In the genomic region with DNA sequence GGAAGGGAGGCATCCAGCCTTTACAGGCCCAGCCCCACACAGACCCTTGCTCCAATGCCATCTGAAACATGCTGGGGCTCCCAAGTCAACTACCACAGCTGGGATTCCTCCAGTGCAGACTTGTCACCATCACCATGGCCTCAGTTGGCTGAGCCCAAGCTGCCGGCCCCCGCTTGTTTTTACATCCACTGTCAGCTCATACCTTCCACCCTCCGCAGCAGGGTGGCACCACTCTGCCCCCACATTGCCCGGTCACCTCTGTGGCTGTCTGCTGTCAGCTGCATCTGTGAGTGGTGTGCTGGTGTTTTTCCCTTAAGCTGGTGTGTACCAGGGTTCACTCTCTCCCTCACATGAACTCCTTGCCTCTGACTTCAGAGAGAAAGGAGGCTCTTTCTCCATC, we compare ENCODE assay signal across 2 cellular contexts.
TF ChIP-seq lines count a peak whose summit lies in the region.

No MANE protein-coding gene starts in this region.

TF ChIP-seq in H1, 55 proteins besides CTCF, POLR2A, EP300 and RAD21:
- no peak for TF ChIP-seq RFX5 (IDR thresholded peaks at IDR 0.05; ENCODE audit: borderline replicate concordance, low read depth, low read length)
- TF ChIP-seq RBBP5 (IDR thresholded peaks at IDR 0.05; ENCODE audit: borderline replicate concordance, low read depth, low read length), result no peak
- TF ChIP-seq HDAC6 (IDR thresholded peaks at IDR 0.05; ENCODE audit: low read depth, low read length), result no peak
- TF ChIP-seq SUZ12 (IDR thresholded peaks at IDR 0.05; ENCODE audit: low read length), result no peak
- TF ChIP-seq ZNF274 (IDR thresholded peaks at IDR 0.05; ENCODE audit: borderline replicate concordance, extremely low read depth, low read length), result no peak
- no peak for TF ChIP-seq TCF12 (IDR thresholded peaks at IDR 0.05; ENCODE audit: low read depth, low read length)
- no peak for TF ChIP-seq SIRT6 (IDR thresholded peaks at IDR 0.05; ENCODE audit: low read length)
- no peak for TF ChIP-seq JUN (IDR thresholded peaks at IDR 0.05; ENCODE audit: low read depth, low read length)
- TF ChIP-seq GABPA (IDR thresholded peaks at IDR 0.05; ENCODE audit: borderline replicate concordance, insufficient read depth, low read length), result no peak
- no peak for TF ChIP-seq SIN3A (conservative IDR thresholded peaks at IDR 0.05 in 1 of 2, IDR thresholded peaks at IDR 0.05 in 1 of 2; ENCODE audit: low read depth in 1 of 2, low read length in 2 of 2)
- no peak for TF ChIP-seq SRF (IDR thresholded peaks at IDR 0.05; ENCODE audit: low read depth, low read length)

TF ChIP-seq in SK-N-SH treated with all-trans-retinoic acid at 6 μM for 48 hours, 23 proteins besides CTCF, POLR2A, EP300 and RAD21:
- TF ChIP-seq OSR1 (CRISPR knock-in tag; IDR thresholded peaks at IDR 0.05), result no peak
- TF ChIP-seq, protein P1, sequence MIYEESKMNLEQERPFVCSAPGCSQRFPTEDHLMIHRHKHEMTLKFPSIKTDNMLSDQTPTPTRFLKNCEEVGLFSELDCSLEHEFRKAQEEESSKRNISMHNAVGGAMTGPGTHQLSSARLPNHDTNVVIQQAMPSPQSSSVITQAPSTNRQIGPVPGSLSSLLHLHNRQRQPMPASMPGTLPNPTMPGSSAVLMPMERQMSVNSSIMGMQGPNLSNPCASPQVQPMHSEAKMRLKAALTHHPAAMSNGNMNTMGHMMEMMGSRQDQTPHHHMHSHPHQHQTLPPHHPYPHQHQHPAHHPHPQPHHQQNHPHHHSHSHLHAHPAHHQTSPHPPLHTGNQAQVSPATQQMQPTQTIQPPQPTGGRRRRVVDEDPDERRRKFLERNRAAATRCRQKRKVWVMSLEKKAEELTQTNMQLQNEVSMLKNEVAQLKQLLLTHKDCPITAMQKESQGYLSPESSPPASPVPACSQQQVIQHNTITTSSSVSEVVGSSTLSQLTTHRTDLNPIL (CRISPR knock-in tag; IDR thresholded peaks at IDR 0.05; ENCODE audit: low read depth), result no peak
- no peak for TF ChIP-seq ESRRG (CRISPR knock-in tag; IDR thresholded peaks at IDR 0.05)
- TF ChIP-seq ZNF565 (CRISPR knock-in tag; conservative IDR thresholded peaks at IDR 0.05; ENCODE audit: low read depth), result no peak
- TF ChIP-seq ISL1 (CRISPR knock-in tag; IDR thresholded peaks at IDR 0.05), result no peak
- no peak for TF ChIP-seq ZFP30 (CRISPR knock-in tag; IDR thresholded peaks at IDR 0.05)
- TF ChIP-seq, protein P2, sequence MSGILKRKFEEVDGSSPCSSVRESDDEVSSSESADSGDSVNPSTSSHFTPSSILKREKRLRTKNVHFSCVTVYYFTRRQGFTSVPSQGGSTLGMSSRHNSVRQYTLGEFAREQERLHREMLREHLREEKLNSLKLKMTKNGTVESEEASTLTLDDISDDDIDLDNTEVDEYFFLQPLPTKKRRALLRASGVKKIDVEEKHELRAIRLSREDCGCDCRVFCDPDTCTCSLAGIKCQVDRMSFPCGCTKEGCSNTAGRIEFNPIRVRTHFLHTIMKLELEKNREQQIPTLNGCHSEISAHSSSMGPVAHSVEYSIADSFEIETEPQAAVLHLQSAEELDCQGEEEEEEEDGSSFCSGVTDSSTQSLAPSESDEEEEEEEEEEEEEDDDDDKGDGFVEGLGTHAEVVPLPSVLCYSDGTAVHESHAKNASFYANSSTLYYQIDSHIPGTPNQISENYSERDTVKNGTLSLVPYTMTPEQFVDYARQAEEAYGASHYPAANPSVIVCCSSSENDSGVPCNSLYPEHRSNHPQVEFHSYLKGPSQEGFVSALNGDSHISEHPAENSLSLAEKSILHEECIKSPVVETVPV (CRISPR knock-in tag; IDR thresholded peaks at IDR 0.05), result no peak
- no peak for TF ChIP-seq BACH2 (CRISPR knock-in tag; IDR thresholded peaks at IDR 0.05; ENCODE audit: borderline replicate concordance)
- TF ChIP-seq, protein P3, sequence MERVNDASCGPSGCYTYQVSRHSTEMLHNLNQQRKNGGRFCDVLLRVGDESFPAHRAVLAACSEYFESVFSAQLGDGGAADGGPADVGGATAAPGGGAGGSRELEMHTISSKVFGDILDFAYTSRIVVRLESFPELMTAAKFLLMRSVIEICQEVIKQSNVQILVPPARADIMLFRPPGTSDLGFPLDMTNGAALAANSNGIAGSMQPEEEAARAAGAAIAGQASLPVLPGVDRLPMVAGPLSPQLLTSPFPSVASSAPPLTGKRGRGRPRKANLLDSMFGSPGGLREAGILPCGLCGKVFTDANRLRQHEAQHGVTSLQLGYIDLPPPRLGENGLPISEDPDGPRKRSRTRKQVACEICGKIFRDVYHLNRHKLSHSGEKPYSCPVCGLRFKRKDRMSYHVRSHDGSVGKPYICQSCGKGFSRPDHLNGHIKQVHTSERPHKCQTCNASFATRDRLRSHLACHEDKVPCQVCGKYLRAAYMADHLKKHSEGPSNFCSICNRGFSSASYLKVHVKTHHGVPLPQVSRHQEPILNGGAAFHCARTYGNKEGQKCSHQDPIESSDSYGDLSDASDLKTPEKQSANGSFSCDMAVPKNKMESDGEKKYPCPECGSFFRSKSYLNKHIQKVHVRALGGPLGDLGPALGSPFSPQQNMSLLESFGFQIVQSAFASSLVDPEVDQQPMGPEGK (CRISPR knock-in tag; IDR thresholded peaks at IDR 0.05; ENCODE audit: borderline replicate concordance), result no peak
- TF ChIP-seq RARB (CRISPR knock-in tag; IDR thresholded peaks at IDR 0.05), result no peak
- no peak for TF ChIP-seq PPARA (CRISPR knock-in tag; IDR thresholded peaks at IDR 0.05; ENCODE audit: borderline replicate concordance)
- TF ChIP-seq TOX (CRISPR knock-in tag; IDR thresholded peaks at IDR 0.05; ENCODE audit: borderline replicate concordance), result no peak
- TF ChIP-seq, protein P4, sequence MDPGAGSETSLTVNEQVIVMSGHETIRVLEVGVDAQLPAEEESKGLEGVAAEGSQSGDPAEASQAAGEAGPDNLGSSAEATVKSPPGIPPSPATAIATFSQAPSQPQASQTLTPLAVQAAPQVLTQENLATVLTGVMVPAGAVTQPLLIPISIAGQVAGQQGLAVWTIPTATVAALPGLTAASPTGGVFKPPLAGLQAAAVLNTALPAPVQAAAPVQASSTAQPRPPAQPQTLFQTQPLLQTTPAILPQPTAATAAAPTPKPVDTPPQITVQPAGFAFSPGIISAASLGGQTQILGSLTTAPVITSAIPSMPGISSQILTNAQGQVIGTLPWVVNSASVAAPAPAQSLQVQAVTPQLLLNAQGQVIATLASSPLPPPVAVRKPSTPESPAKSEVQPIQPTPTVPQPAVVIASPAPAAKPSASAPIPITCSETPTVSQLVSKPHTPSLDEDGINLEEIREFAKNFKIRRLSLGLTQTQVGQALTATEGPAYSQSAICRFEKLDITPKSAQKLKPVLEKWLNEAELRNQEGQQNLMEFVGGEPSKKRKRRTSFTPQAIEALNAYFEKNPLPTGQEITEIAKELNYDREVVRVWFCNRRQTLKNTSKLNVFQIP (CRISPR knock-in tag; IDR thresholded peaks at IDR 0.05; ENCODE audit: borderline replicate concordance, low read depth), result no peak
- TF ChIP-seq TCF4 (CRISPR knock-in tag; IDR thresholded peaks at IDR 0.05; ENCODE audit: borderline replicate concordance), result no peak
- no peak for TF ChIP-seq ARNTL (CRISPR knock-in tag; IDR thresholded peaks at IDR 0.05; ENCODE audit: borderline replicate concordance, low read depth)
- TF ChIP-seq GLIS3 (CRISPR knock-in tag; IDR thresholded peaks at IDR 0.05), result no peak
- no peak for TF ChIP-seq ZC3H10 (CRISPR knock-in tag; IDR thresholded peaks at IDR 0.05)
- no peak for TF ChIP-seq ZNF8 (CRISPR knock-in tag; IDR thresholded peaks at IDR 0.05)
TF ChIP-seq in SK-N-SH treated with all-trans-retinoic acid at 6 μM for 48 hours: peak in this region for 0.
